8 cellular contexts compared by ENCODE assay signal in genomic region chr10:3948843-3949242, GRCh38.
DNase-seq lines count a peak whose midpoint lies in the region; ATAC-seq and TF ChIP-seq lines count a peak whose summit lies in the region.

No MANE protein-coding gene starts in this region.

- H3K9me3 Mint-ChIP-seq in activated naive CD8-positive, alpha-beta T cell treated with anti-CD3 and anti-CD28 coated beads, Interleukin-2, amount 10 ng/mL, durations not matched to agents 7 days and 5 days = peaks cover 5% of the 10 kb centered on the region
- no peaks in the 10 kb centered on the region for H3K9me3 Mint-ChIP-seq in osteocyte (ENCODE audit: unreplicated experiment)

- H3K4me3 Mint-ChIP-seq in activated naive CD8-positive, alpha-beta T cell treated with anti-CD3 and anti-CD28 coated beads, Interleukin-2, amount 10 ng/mL, durations not matched to agents 7 days and 5 days = peak overlapping the region; percentile 79
- no peak overlapping the region for H3K4me3 Mint-ChIP-seq in osteocyte (ENCODE audit: unreplicated experiment)

- no peaks in the 10 kb centered on the region for H3K27me3 Mint-ChIP-seq in activated naive CD8-positive, alpha-beta T cell treated with anti-CD3 and anti-CD28 coated beads, Interleukin-2, amount 10 ng/mL, durations not matched to agents 7 days and 5 days
- H3K27me3 Mint-ChIP-seq in osteocyte (ENCODE audit: unreplicated experiment) = no peaks in the 10 kb centered on the region

- CTCF ChIA-PET in RWPE1 (lab: Yijun Ruan, JAX) = interaction anchor here (0.6 to 1.1 kb wide), 2 partner anchors 92 to 641 kb away, joined by 3 to 4 read pairs; no protein-coding TSS in a partner anchor

- peak overlapping the region; percentile 88 for H3K27ac Mint-ChIP-seq in activated naive CD8-positive, alpha-beta T cell treated with anti-CD3 and anti-CD28 coated beads, Interleukin-2, amount 10 ng/mL, durations not matched to agents 7 days and 5 days
- no peak overlapping the region for H3K27ac Mint-ChIP-seq in osteocyte (ENCODE audit: unreplicated experiment)

- DNase-seq in COLO668 (lab: John Stamatoyannopoulos, UW; ENCODE audit: unreplicated experiment) (peak; percentile 1), RWPE1 (ENCODE audit: low spot score) (peak; percentile 43), osteocyte (ENCODE audit: extremely low spot score, unreplicated experiment) (peak; percentile 67), 8988T (no peak), DMS 273 (lab: John Stamatoyannopoulos, UW; ENCODE audit: unreplicated experiment) (no peak), left lobe of liver (ENCODE audit: low spot score) (no peak), UCSD-AML1 (lab: John Stamatoyannopoulos, UW; ENCODE audit: unreplicated experiment) (no peak)
- peak; percentile 62 for DNase-seq in activated naive CD8-positive, alpha-beta T cell treated with anti-CD3 and anti-CD28 coated beads, Interleukin-2, amount 10 ng/mL, durations not matched to agents 7 days and 5 days

- ATAC-seq in activated naive CD8-positive, alpha-beta T cell treated with anti-CD3 and anti-CD28 coated beads, Interleukin-2, amount 10 ng/mL, durations not matched to agents 7 days and 5 days (ENCODE audit: low read depth) = peak; percentile 78
- ATAC-seq in left lobe of liver = no peak

- POLR2A ChIA-PET in RWPE1 (lab: Yijun Ruan, JAX; ENCODE audit: low non-redundant PET) = no interaction called here
- POLR2A ChIA-PET in activated naive CD8-positive, alpha-beta T cell treated with anti-CD3 and anti-CD28 coated beads, Interleukin-2, amount 10 ng/mL, durations not matched to agents 7 days and 5 days (lab: Charles Lee) = interaction anchor here (0.7 to 12.3 kb wide), 19 partner anchors 12 to 183 kb away, joined by 3 to 258 read pairs (median 6); partner anchors contain the start of gene KLF6

- no peak for TF ChIP-seq CTCF in RWPE1 (conservative IDR thresholded peaks at IDR 0.05; ENCODE audit: low read depth)
- no peak for TF ChIP-seq CTCF in osteocyte (IDR thresholded peaks at IDR 0.05)

- peaks cover 75% of the 10 kb centered on the region for H3K4me1 Mint-ChIP-seq in activated naive CD8-positive, alpha-beta T cell treated with anti-CD3 and anti-CD28 coated beads, Interleukin-2, amount 10 ng/mL, durations not matched to agents 7 days and 5 days
- H3K4me1 Mint-ChIP-seq in osteocyte (ENCODE audit: unreplicated experiment) = peaks cover 2% of the 10 kb centered on the region

- H3K36me3 Mint-ChIP-seq in activated naive CD8-positive, alpha-beta T cell treated with anti-CD3 and anti-CD28 coated beads, Interleukin-2, amount 10 ng/mL, durations not matched to agents 7 days and 5 days = peaks cover 19% of the 10 kb centered on the region
- no peaks in the 10 kb centered on the region for H3K36me3 Mint-ChIP-seq in osteocyte (ENCODE audit: unreplicated experiment)

- H3K27ac ChIP-seq in RWPE1 = no peak overlapping the region

Comparison
In these comparisons a context has a peak if more than half of its experiments do, and no peak if none do; other contexts are left out.
1. DNase-seq: peak in COLO668 (single experiment), RWPE1 (single experiment), activated naive CD8-positive, alpha-beta T cell treated with anti-CD3 and anti-CD28 coated beads, Interleukin-2, amount 10 ng/mL, durations not matched to agents 7 days and 5 days (single experiment) and osteocyte (single experiment); none in 8988T (single experiment), DMS 273 (single experiment), left lobe of liver (single experiment) and UCSD-AML1 (single experiment).